25 cellular contexts compared by ENCODE assay signal in the genomic region with DNA sequence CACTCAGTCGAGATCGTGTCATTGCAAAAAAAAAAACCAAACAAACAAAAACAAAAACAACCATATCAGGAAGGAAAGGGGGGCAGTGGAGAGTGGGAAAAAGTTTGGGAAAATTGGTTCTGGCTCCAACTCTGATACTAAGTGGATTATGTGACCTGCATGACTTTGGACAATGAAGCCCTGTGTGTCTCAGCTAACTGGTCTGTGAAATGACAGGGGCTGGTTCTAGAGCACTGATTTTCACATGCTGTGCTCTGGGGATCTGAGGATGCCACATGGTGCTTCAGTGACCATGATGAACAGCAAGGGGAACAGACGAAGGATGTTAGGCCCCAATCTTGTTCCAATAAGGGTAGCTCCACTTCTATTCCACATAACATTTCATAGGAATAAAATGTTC.
DNase-seq lines count a peak whose midpoint lies in the region; ATAC-seq, FAIRE-seq and TF ChIP-seq lines count a peak whose summit lies in the region.
"Had no signal": no experiment of that assay in that cellular context is flagged by ENCODE, and none has a peak within 500 bp of the region (broad histone marks: within the 10 kb centered on the region; RNA-seq: fewer than 3 reads in every experiment).

No MANE protein-coding gene starts in this region.

- H3K79me2 ChIP-seq in GM12878 (ENCODE audit: control insufficient read depth, insufficient read depth, low read length) = no peaks in the 10 kb centered on the region

- H3K9ac ChIP-seq in GM12878 (ENCODE audit: control insufficient read depth, insufficient read depth, low read length) = no peak overlapping the region
- H3K9ac ChIP-seq: BLaER1 had no signal

- no peaks in the 10 kb centered on the region for H4K20me1 ChIP-seq in GM12878 (ENCODE audit: control insufficient read depth, insufficient read depth)
- H4K20me1 ChIP-seq: BLaER1 had no signal

- BruUV-seq in GM12878 (replicated peaks; lab: Mats Ljungman, UMichigan) = no TSS peak

- in situ Hi-C loops in SK-MEL-5 (cut with HindIII; ENCODE audit: low pct_unique_long_range_greater_than_20kb, low sequenced_read_pairs) (no loop called here), GM12878 (cut with MboI) (no loop called here)

- SMC1A ChIA-PET in GM12878 (lab: Charles Lee; ENCODE audit: uncharacterized antibody, unreplicated experiment) = interaction anchor here (1.1 to 6.1 kb wide), 10 partner anchors 12 to 137 kb away, joined by 3 to 31 read pairs (median 4); no protein-coding TSS in a partner anchor

- RAD21 ChIA-PET in GM12878 (lab: Charles Lee; ENCODE audit: unreplicated experiment) = interaction anchor here (0.6 to 3.4 kb wide), 4 partner anchors 20 to 80 kb away, joined by 3 to 14 read pairs (median 7); no protein-coding TSS in a partner anchor

- ATAC-seq in GM12878 (no peak), GM21737 (IDR thresholded peaks at IDR 0.05; ENCODE audit: unreplicated experiment) (no peak), GM18868 (IDR thresholded peaks at IDR 0.05; ENCODE audit: unreplicated experiment) (no peak)
- ATAC-seq: A549 had no signal

- H3K4me2 ChIP-seq in GM12878 (ENCODE audit: control insufficient read depth, insufficient read depth) = no peak overlapping the region
- H3K4me2 ChIP-seq: A549, BLaER1 had no signal

- no peak overlapping the region for H3K4me3 ChIP-seq in GM12878
- H3K4me3 ChIP-seq: A549, BLaER1 had no signal

- H2AFZ ChIP-seq in GM12878 (ENCODE audit: control insufficient read depth, low read depth, low read length) = no peak overlapping the region

- DNase-seq in GM19239 (ENCODE audit: insufficient read length, low spot score) (no peak), SK-MEL-5 (ENCODE audit: low read depth, low spot score) (peak; percentile 60), GM12878 (ENCODE audit: low read depth, low spot score) (no peak), medulla oblongata (ENCODE audit: extremely low spot score) (peak; percentile 34), NCI-H1417 treated with DMSO at 0.1 percent for 48 hours (lab: John Stamatoyannopoulos, UW) (no peak)
- DNase-seq in activated T-cell treated with anti-CD3 and anti-CD28 coated beads, Interleukin-2, amount 50 U/mL, for 48 hours = no peak
- DNase-seq: BE2C; C1 segment of cervical spinal cord; CD4-positive, alpha-beta memory T cell; CD4-positive, CD25-positive, alpha-beta regulatory T cell; CD8-positive, alpha-beta memory T cell; COR-L47; DMS 273 treated with DMSO at 0.1 percent for 48 hours; DMS153; DMS53; DMS79; DND-41; EL; GDM1 had no signal

- TF ChIP-seq CTCF in GM12878 (IDR thresholded peaks at IDR 0.05 in 2 of 3, conservative IDR thresholded peaks at IDR 0.05 in 1 of 3; ENCODE audit: control insufficient read depth in 2 of 3, extremely low read depth in 1 of 3, insufficient read depth in 1 of 3, low read depth in 3 of 3, low read length in 3 of 3) = no peak

- FAIRE-seq in GM19239 (lab: Jason Lieb, UNC) (peak; percentile 53), GM12878 (lab: Jason Lieb, UNC) (no peak)
- FAIRE-seq: A549, GM12891 had no signal

- no peaks in the 10 kb centered on the region for H3K27me3 ChIP-seq in GM12878 (replicated peaks in 1 of 2; ENCODE audit: control insufficient read depth in 2 of 2, insufficient read depth in 2 of 2, low read length in 1 of 2)
- H3K27me3 ChIP-seq: BE2C, BLaER1 had no signal

- no peaks in the 10 kb centered on the region for H3K36me3 ChIP-seq in GM12878 (ENCODE audit: control insufficient read depth in 2 of 2, insufficient read depth in 2 of 2, low read length in 1 of 2)
- H3K36me3 ChIP-seq: BE2C had no signal

- CTCF ChIA-PET in GM12878 (lab: Yijun Ruan, JAX) = interaction anchor here (0.9 to 1.9 kb wide), 5 partner anchors 10 to 137 kb away, joined by 3 to 5 read pairs (median 3); no protein-coding TSS in a partner anchor

- intact Hi-C loops in GM12878 (cut with micrococcal nuclease; ENCODE audit: unreplicated experiment) = loop anchor here (5.0 kb wide), 1 partner anchor 77 kb away; no protein-coding TSS in a partner anchor

- H3K9me3 ChIP-seq in GM12878 (replicated peaks; ENCODE audit: control insufficient read depth, insufficient read depth, low read length) = no peaks in the 10 kb centered on the region
- H3K9me3 ChIP-seq: A549, BE2C, BLaER1 had no signal

- no peak overlapping the region for H3K27ac ChIP-seq in GM12878 (ENCODE audit: control insufficient read depth, insufficient read depth)
- H3K27ac ChIP-seq: 22Rv1, A549, BLaER1 had no signal

- H3K4me1 ChIP-seq in GM12878 (ENCODE audit: control insufficient read depth, insufficient read depth, low read length) = peaks cover 15% of the 10 kb centered on the region
- H3K4me1 ChIP-seq: BE2C had no signal

- POLR2A ChIA-PET in GM12878 (lab: Charles Lee) = interaction anchor here (0.6 to 0.9 kb wide), 2 partner anchors 98 to 117 kb away, joined by 3 to 8 read pairs; no protein-coding TSS in a partner anchor

- no peak for TF ChIP-seq POLR2A in GM12878 (IDR thresholded peaks at IDR 0.05; ENCODE audit: low read depth, low read length)

- TF ChIP-seq EP300 in GM12878 (IDR thresholded peaks at IDR 0.05; ENCODE audit: borderline replicate concordance in 1 of 2, control insufficient read depth in 1 of 2, low read depth in 2 of 2, low read length in 2 of 2) = no peak

- WGBS in GM12878 (ENCODE audit: insufficient coverage, insufficient replicate concordance, low lambda C conversion rate, missing lambda C conversion rate) = 99% methylated on average over 3 of the region's 3 CpGs

- no peak for TF ChIP-seq RAD21 in GM12878 (IDR thresholded peaks at IDR 0.05; ENCODE audit: insufficient read depth, low read depth, low read length)

TF ChIP-seq in GM12878, 131 proteins besides CTCF, POLR2A, EP300 and RAD21:
- TF ChIP-seq MLLT1 (IDR thresholded peaks at IDR 0.05) = peak; percentile 54; the same call in 1 of the 2 replicates
- TF ChIP-seq, protein P1, sequence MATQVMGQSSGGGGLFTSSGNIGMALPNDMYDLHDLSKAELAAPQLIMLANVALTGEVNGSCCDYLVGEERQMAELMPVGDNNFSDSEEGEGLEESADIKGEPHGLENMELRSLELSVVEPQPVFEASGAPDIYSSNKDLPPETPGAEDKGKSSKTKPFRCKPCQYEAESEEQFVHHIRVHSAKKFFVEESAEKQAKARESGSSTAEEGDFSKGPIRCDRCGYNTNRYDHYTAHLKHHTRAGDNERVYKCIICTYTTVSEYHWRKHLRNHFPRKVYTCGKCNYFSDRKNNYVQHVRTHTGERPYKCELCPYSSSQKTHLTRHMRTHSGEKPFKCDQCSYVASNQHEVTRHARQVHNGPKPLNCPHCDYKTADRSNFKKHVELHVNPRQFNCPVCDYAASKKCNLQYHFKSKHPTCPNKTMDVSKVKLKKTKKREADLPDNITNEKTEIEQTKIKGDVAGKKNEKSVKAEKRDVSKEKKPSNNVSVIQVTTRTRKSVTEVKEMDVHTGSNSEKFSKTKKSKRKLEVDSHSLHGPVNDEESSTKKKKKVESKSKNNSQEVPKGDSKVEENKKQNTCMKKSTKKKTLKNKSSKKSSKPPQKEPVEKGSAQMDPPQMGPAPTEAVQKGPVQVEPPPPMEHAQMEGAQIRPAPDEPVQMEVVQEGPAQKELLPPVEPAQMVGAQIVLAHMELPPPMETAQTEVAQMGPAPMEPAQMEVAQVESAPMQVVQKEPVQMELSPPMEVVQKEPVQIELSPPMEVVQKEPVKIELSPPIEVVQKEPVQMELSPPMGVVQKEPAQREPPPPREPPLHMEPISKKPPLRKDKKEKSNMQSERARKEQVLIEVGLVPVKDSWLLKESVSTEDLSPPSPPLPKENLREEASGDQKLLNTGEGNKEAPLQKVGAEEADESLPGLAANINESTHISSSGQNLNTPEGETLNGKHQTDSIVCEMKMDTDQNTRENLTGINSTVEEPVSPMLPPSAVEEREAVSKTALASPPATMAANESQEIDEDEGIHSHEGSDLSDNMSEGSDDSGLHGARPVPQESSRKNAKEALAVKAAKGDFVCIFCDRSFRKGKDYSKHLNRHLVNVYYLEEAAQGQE (IDR thresholded peaks at IDR 0.05; ENCODE audit: low read depth, low read length) = no peak

Comparison
In these comparisons a context has a peak if more than half of its experiments do, and no peak if none do; other contexts are left out.
1. DNase-seq: peak in SK-MEL-5 (single experiment) and medulla oblongata (single experiment); none in GM19239 (single experiment), GM12878 (single experiment), activated T-cell treated with anti-CD3 and anti-CD28 coated beads, Interleukin-2, amount 50 U/mL, for 48 hours (0 of 2) and NCI-H1417 treated with DMSO at 0.1 percent for 48 hours (single experiment).